ENCODE assay signal across 14 cellular contexts in the genomic region with DNA sequence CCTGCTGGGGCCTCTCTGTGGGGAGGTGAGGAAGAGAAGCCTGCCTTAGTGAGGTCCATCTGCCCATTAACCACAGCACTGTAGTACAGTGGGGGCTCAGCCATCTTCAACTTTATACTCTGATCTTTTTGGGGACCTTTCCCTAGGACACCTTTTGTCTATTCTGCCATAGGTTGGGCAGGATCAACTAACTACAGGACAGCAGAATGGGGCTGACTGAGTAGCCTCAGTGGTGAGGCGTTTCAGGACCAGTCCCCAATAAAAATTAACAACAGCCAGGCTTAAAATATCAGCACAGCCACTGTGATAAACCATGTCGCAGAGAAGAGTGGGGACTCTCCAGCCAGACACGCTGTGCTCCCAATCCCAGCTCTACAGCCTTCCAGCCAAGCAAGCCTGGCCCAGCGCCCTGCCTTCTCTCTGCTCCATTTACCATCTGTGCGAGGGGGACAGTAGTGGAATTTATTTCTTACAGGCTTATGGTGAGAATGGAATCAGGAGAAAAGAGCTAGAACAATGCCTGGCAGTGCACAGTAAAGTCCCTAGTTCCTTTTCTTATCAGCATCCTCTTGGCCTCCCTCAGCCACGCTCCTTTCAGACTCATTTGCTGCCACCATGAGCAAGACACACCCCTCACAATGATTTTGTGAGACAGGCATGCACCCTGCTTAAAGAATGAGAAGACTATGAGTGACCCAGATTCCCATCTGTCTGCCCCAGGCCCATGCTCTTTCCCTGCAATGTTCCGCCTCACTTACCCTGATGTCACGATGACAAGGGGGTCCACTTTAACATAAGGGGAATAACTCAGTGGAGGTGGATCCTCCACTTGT.
DNase-seq lines count a peak whose midpoint lies in the region; ATAC-seq and TF ChIP-seq lines count a peak whose summit lies in the region.
"Had no signal": no experiment of that assay in that cellular context is flagged by ENCODE, and none has a peak within 500 bp of the region (broad histone marks: within the 10 kb centered on the region; RNA-seq: fewer than 3 reads in every experiment).

No MANE protein-coding gene starts in this region.

- no peak for DNase-seq in Right ventricle myocardium inferior (ENCODE audit: missing footprints)
- DNase-seq in cardiac septum (ENCODE audit: low spot score), result no peak
- DNase-seq in mesenchymal stem cell, result no peak
- no peak for DNase-seq in NCI-H345 (lab: John Stamatoyannopoulos, UW)
- DNase-seq in psoas muscle, result no peak
- DNase-seq: activated CD4-positive, alpha-beta T cell treated with anti-CD3 and anti-CD28 coated beads for 36 hours; H9; NCI-H1436; spleen had no signal

- H3K4me1 ChIP-seq in mesenchymal stem cell (ENCODE audit: control insufficient read depth, insufficient read depth, low read depth, low read length) (no peaks in the 10 kb centered on the region), psoas muscle (peaks cover 17% of the 10 kb centered on the region)

- no peak overlapping the region for H3K4me2 ChIP-seq in mesenchymal stem cell (ENCODE audit: low read length, poor library complexity, severe bottlenecking)

- TF ChIP-seq CTCF in psoas muscle (IDR thresholded peaks at IDR 0.05), result no peak

- no peaks in the 10 kb centered on the region for H3K9me3 Mint-ChIP-seq in dendritic cell treated with granulocyte-macrophage colony-stimulating factor and Interleukin-4, amounts not matched to agents 40 ng/mL and 50 ng/mL, for 4 days
- H3K9me3 Mint-ChIP-seq: activated T-helper 17 cell treated with anti-CD3 and anti-CD28 coated beads, Interleukin-2, amount 50 U/mL, for 72 hours; H9 had no signal

- H3K27me3 Mint-ChIP-seq in dendritic cell treated with granulocyte-macrophage colony-stimulating factor and Interleukin-4, amounts not matched to agents 40 ng/mL and 50 ng/mL, for 4 days, result peaks cover 58% of the 10 kb centered on the region
- H3K27me3 Mint-ChIP-seq: activated CD4-positive, alpha-beta T cell treated with anti-CD3 and anti-CD28 coated beads for 36 hours; activated T-helper 17 cell treated with anti-CD3 and anti-CD28 coated beads, Interleukin-2, amount 50 U/mL, for 72 hours had no signal

- peaks cover 43% of the 10 kb centered on the region for H3K4me1 Mint-ChIP-seq in dendritic cell treated with granulocyte-macrophage colony-stimulating factor and Interleukin-4, amounts not matched to agents 40 ng/mL and 50 ng/mL, for 4 days (ENCODE audit: low read depth)

- H3K14ac ChIP-seq in mesenchymal stem cell (ENCODE audit: low read length in 2 of 2), result no peak overlapping the region

- H2BK120ac ChIP-seq in mesenchymal stem cell (ENCODE audit: low read depth, low read length), result no peak overlapping the region

- no peak overlapping the region for H3K27ac ChIP-seq in mesenchymal stem cell (ENCODE audit: low read length, poor library complexity, severe bottlenecking)
- no peak overlapping the region for H3K27ac ChIP-seq in psoas muscle
- H3K27ac ChIP-seq: esophagus muscularis mucosa, spleen had no signal

- H3K18ac ChIP-seq in mesenchymal stem cell (ENCODE audit: low read depth in 1 of 2, low read length in 2 of 2), result no peak overlapping the region

- H3K27me3 ChIP-seq in mesenchymal stem cell (ENCODE audit: control insufficient read depth in 1 of 2, insufficient read depth in 1 of 2, low read length in 2 of 2) (peaks cover 0 to 16% of the 10 kb centered on the region in 2 experiments), psoas muscle (ENCODE audit: insufficient read depth in 3 of 3, low read length in 2 of 3) (no peaks in the 10 kb centered on the region)
- H3K27me3 ChIP-seq: esophagus muscularis mucosa had no signal

- peak overlapping the region; percentile 30 for H3K27ac Mint-ChIP-seq in dendritic cell treated with granulocyte-macrophage colony-stimulating factor and Interleukin-4, amounts not matched to agents 40 ng/mL and 50 ng/mL, for 4 days
- H3K27ac Mint-ChIP-seq: activated CD4-positive, alpha-beta T cell treated with anti-CD3 and anti-CD28 coated beads for 36 hours; activated T-helper 17 cell treated with anti-CD3 and anti-CD28 coated beads, Interleukin-2, amount 50 U/mL, for 72 hours had no signal

- no peak overlapping the region for H3K4ac ChIP-seq in mesenchymal stem cell (ENCODE audit: low read depth in 1 of 2, low read length in 2 of 2)

- H3K4me3 ChIP-seq in mesenchymal stem cell (ENCODE audit: insufficient read depth in 1 of 2, low read depth in 1 of 2, low read length in 2 of 2) (no peak overlapping the region), psoas muscle (no peak overlapping the region)
- H3K4me3 ChIP-seq: esophagus muscularis mucosa, spleen had no signal

- ATAC-seq in Right ventricle myocardium inferior, result peak; percentile 40
- ATAC-seq in HG03354 (IDR thresholded peaks at IDR 0.05; ENCODE audit: poor library complexity, severe bottlenecking, unreplicated experiment), result no peak
- ATAC-seq in GM18870 (IDR thresholded peaks at IDR 0.05; ENCODE audit: unreplicated experiment), result no peak
- no peak for ATAC-seq in psoas muscle
- ATAC-seq: activated CD4-positive, alpha-beta T cell treated with anti-CD3 and anti-CD28 coated beads for 36 hours; activated T-helper 17 cell treated with anti-CD3 and anti-CD28 coated beads, Interleukin-2, amount 50 U/mL, for 72 hours had no signal

- H2BK15ac ChIP-seq in mesenchymal stem cell (ENCODE audit: low read depth, poor library complexity, severe bottlenecking), result peak overlapping the region; percentile 36

- H3K9ac ChIP-seq in mesenchymal stem cell (ENCODE audit: low read length), result no peak overlapping the region

- H3K4me3 Mint-ChIP-seq in dendritic cell treated with granulocyte-macrophage colony-stimulating factor and Interleukin-4, amounts not matched to agents 40 ng/mL and 50 ng/mL, for 4 days, result no peak overlapping the region
- H3K4me3 Mint-ChIP-seq: activated CD4-positive, alpha-beta T cell treated with anti-CD3 and anti-CD28 coated beads for 36 hours; activated T-helper 17 cell treated with anti-CD3 and anti-CD28 coated beads, Interleukin-2, amount 50 U/mL, for 72 hours; H9 had no signal

- 95% methylated on average over 6 of the region's 8 CpGs for WGBS in mesenchymal stem cell
- WGBS in psoas muscle, 3 donors, result 43 to 57% (median 46%) methylated on average over 8 of the region's 8 CpGs

- H4K8ac ChIP-seq in mesenchymal stem cell (ENCODE audit: low read length), result no peak overlapping the region

- H2BK12ac ChIP-seq in mesenchymal stem cell (ENCODE audit: low read length in 2 of 2), result no peak overlapping the region

- no peaks in the 10 kb centered on the region for H3K79me1 ChIP-seq in mesenchymal stem cell (replicated peaks; ENCODE audit: low read length, poor library complexity, severe bottlenecking)

- H3K36me3 Mint-ChIP-seq in dendritic cell treated with granulocyte-macrophage colony-stimulating factor and Interleukin-4, amounts not matched to agents 40 ng/mL and 50 ng/mL, for 4 days (ENCODE audit: low read depth), result no peaks in the 10 kb centered on the region

- intact Hi-C loops in Right ventricle myocardium inferior (cut with DNase I) (no loop called here), cardiac septum (cut with DNase I) (no loop called here), psoas muscle (cut with DNase I) (no loop called here)
- intact Hi-C loops in dendritic cell treated with granulocyte-macrophage colony-stimulating factor and Interleukin-4, amounts not matched to agents 40 ng/mL and 50 ng/mL, for 4 days (cut with micrococcal nuclease), result loop anchor here (10.0 kb wide), 1 partner anchor 47 kb away; no protein-coding TSS in a partner anchor

- no peak overlapping the region for H2AFZ ChIP-seq in mesenchymal stem cell (ENCODE audit: low read depth, low read length)

- no peaks in the 10 kb centered on the region for H3K9me3 ChIP-seq in mesenchymal stem cell (ENCODE audit: control insufficient read depth, low read length)
- no peaks in the 10 kb centered on the region for H3K9me3 ChIP-seq in psoas muscle
- H3K9me3 ChIP-seq: esophagus muscularis mucosa, spleen had no signal

- H4K91ac ChIP-seq in mesenchymal stem cell (ENCODE audit: low read length), result no peak overlapping the region

- H2AK5ac ChIP-seq in mesenchymal stem cell (ENCODE audit: low read length, severe bottlenecking), result no peak overlapping the region

- no peak overlapping the region for H2BK5ac ChIP-seq in mesenchymal stem cell (ENCODE audit: low read depth, low read length, poor library complexity, severe bottlenecking)

- H3K36me3 ChIP-seq in mesenchymal stem cell (ENCODE audit: control insufficient read depth in 1 of 2, insufficient read depth in 2 of 2, low read depth in 1 of 2, low read length in 2 of 2) (peaks cover 0 to 22% of the 10 kb centered on the region in 2 experiments), psoas muscle (ENCODE audit: insufficient read depth in 1 of 2, low read depth in 1 of 2) (no peaks in the 10 kb centered on the region)
- H3K36me3 ChIP-seq: esophagus muscularis mucosa, spleen had no signal

- no peak overlapping the region for H3K23ac ChIP-seq in mesenchymal stem cell (ENCODE audit: low read length in 2 of 2)
